In genomic region chr17:39450847-39451581, GRCh38 we compare ENCODE assay signal across 1 cellular context.
TF ChIP-seq lines count a peak whose summit lies in the region.

TSS of gene MED1 (minus strand) at chr17:39451263. CDS start at chr17:39451062, 201 bp downstream.

TF ChIP-seq in HepG2, 621 proteins besides CTCF, POLR2A, EP300 and RAD21 (continued from another document and continues in another):
- TF ChIP-seq ZHX1 (CRISPR knock-in tag; IDR thresholded peaks at IDR 0.05; ENCODE audit: low read depth): no peak
- TF ChIP-seq GATAD2A (CRISPR knock-in tag; IDR thresholded peaks at IDR 0.05): 0 out of 2 replicates have a peak, but pooled peaks have one; percentile 51
- TF ChIP-seq SATB2 (CRISPR knock-in tag; IDR thresholded peaks at IDR 0.05): 0 out of 2 replicates have a peak, but pooled peaks have one; percentile 64
- TF ChIP-seq YEATS4 (CRISPR knock-in tag; IDR thresholded peaks at IDR 0.05; ENCODE audit: borderline replicate concordance): peak; percentile 70; the same call in 1 of the 2 replicates
- peak; percentile 62; the same call in 1 of the 2 replicates for TF ChIP-seq FOXC1 (CRISPR knock-in tag; IDR thresholded peaks at IDR 0.05; ENCODE audit: borderline replicate concordance)
- peak; percentile 94 for TF ChIP-seq DR1 (CRISPR knock-in tag; IDR thresholded peaks at IDR 0.05)
- TF ChIP-seq BRCA1 (CRISPR knock-in tag; IDR thresholded peaks at IDR 0.05): no peak
- TF ChIP-seq, protein P1, sequence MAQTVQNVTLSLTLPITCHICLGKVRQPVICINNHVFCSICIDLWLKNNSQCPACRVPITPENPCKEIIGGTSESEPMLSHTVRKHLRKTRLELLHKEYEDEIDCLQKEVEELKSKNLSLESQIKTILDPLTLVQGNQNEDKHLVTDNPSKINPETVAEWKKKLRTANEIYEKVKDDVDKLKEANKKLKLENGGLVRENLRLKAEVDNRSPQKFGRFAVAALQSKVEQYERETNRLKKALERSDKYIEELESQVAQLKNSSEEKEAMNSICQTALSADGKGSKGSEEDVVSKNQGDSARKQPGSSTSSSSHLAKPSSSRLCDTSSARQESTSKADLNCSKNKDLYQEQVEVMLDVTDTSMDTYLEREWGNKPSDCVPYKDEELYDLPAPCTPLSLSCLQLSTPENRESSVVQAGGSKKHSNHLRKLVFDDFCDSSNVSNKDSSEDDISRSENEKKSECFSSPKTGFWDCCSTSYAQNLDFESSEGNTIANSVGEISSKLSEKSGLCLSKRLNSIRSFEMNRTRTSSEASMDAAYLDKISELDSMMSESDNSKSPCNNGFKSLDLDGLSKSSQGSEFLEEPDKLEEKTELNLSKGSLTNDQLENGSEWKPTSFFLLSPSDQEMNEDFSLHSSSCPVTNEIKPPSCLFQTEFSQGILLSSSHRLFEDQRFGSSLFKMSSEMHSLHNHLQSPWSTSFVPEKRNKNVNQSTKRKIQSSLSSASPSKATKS (CRISPR knock-in tag; IDR thresholded peaks at IDR 0.05): 0 out of 2 replicates have a peak, but pooled peaks have one; percentile 79
- peak; percentile 87 for TF ChIP-seq BRD4 (CRISPR knock-in tag; IDR thresholded peaks at IDR 0.05)
- TF ChIP-seq HNRNPLL (IDR thresholded peaks at IDR 0.05; ENCODE audit: low read depth, low read length, poor library complexity, severe bottlenecking): peak; percentile 39
- TF ChIP-seq, protein P2, sequence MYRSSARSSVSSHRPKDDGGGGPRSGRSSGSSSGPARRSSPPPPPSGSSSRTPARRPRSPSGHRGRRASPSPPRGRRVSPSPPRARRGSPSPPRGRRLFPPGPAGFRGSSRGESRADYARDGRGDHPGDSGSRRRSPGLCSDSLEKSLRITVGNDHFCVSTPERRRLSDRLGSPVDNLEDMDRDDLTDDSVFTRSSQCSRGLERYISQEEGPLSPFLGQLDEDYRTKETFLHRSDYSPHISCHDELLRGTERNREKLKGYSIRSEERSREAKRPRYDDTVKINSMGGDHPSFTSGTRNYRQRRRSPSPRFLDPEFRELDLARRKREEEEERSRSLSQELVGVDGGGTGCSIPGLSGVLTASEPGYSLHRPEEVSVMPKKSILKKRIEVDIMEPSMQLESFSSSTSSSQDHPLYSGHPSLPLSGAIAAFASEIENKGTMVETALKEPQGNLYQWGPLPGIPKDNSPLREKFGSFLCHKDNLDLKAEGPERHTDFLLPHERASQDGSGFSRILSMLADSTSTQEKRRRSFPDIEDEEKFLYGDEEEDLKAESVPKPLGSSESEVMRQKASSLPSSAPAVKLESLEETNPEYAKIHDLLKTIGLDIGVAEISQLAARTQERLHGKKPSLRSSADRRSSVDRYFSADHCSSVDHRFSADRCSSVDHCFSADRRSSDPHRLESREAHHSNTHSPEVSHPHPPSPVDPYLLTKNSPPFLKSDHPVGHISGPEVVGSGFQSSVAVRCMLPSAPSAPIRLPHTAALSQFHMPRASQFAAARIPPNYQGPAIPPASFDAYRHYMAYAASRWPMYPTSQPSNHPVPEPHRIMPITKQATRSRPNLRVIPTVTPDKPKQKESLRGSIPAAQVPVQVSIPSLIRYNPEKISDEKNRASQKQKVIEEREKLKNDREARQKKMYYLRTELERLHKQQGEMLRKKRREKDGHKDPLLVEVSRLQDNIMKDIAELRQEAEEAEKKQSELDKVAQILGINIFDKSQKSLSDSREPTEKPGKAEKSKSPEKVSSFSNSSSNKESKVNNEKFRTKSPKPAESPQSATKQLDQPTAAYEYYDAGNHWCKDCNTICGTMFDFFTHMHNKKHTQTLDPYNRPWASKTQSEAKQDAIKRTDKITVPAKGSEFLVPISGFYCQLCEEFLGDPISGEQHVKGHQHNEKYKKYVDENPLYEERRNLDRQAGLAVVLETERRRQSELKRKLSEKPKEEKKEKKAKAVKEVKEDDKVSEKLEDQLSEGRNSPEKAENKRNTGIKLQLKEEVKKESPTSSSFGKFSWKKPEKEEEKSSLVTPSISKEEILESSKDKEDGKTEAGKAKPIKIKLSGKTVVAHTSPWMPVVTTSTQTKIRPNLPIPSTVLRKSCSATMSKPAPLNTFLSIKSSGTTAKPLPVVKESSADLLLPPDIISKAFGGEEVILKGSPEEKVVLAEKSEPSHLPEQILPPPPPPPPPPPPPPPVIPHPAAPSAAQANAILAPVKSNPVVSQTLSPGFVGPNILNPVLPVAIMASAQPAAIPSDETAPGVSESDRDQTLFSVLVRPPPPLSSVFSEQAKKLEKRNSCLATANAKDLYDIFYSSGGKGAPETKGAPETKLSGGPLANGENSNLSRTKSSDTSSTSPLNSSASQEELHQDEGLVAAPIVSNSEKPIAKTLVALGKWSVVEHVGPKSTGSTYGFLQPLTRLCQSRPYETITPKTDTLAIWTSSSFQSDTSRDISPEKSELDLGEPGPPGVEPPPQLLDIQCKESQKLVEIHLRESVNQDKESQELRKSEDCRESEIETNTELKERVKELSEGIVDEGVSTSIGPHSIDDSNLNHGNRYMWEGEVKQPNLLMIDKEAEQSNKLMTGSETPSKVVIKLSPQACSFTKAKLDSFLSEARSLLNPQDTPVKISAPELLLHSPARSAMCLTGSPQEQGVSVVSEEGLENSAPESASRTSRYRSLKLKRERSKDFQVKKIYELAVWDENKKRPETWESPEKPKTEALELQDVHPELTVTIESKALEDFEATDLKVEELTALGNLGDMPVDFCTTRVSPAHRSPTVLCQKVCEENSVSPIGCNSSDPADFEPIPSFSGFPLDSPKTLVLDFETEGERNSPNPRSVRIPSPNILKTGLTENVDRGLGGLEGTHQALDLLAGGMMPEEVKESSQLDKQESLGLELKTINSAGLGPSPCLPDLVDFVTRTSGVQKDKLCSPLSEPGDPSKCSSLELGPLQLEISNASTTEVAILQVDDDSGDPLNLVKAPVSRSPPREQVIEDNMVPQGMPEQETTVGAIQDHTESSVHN (CRISPR knock-in tag; IDR thresholded peaks at IDR 0.05): 0 out of 2 replicates have a peak, but pooled peaks have one; percentile 61
- peak; percentile 57; the same call in 1 of the 2 replicates for TF ChIP-seq TGIF2 (CRISPR knock-in tag; IDR thresholded peaks at IDR 0.05)
- peak; percentile 90 for TF ChIP-seq ASH2L (IDR thresholded peaks at IDR 0.05; ENCODE audit: insufficient read length, low read depth, low read length)
- TF ChIP-seq GTF3A (CRISPR knock-in tag; conservative IDR thresholded peaks at IDR 0.05): 0 out of 2 replicates have a peak, but pooled peaks have one; percentile 18
- TF ChIP-seq TCF7 (IDR thresholded peaks at IDR 0.05; ENCODE audit: low read depth): peak; percentile 90
- no peak for TF ChIP-seq MZF1 (CRISPR knock-in tag; IDR thresholded peaks at IDR 0.05; ENCODE audit: borderline replicate concordance)
- TF ChIP-seq GATAD1 (CRISPR knock-in tag; IDR thresholded peaks at IDR 0.05): peak; percentile 97
- peak; percentile 55; the same call in 1 of the 2 replicates for TF ChIP-seq REPIN1 (CRISPR knock-in tag; IDR thresholded peaks at IDR 0.05; ENCODE audit: borderline replicate concordance, low read depth)
- peak; percentile 97 for TF ChIP-seq ZNF737 (CRISPR knock-in tag; IDR thresholded peaks at IDR 0.05; ENCODE audit: borderline replicate concordance)
- peak; percentile 80; the same call in 1 of the 2 replicates for TF ChIP-seq ZNF558 (CRISPR knock-in tag; IDR thresholded peaks at IDR 0.05; ENCODE audit: borderline replicate concordance)
- TF ChIP-seq, protein P3, sequence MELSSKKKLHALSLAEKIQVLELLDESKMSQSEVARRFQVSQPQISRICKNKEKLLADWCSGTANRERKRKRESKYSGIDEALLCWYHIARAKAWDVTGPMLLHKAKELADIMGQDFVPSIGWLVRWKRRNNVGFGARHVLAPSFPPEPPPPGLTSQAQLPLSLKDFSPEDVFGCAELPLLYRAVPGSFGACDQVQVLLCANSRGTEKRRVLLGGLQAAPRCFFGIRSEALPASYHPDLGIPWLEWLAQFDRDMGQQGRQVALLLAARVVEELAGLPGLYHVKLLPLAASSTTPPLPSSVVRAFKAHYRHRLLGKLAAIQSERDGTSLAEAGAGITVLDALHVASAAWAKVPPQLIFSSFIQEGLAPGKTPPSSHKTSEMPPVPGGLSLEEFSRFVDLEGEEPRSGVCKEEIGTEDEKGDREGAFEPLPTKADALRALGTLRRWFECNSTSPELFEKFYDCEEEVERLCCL (CRISPR knock-in tag; IDR thresholded peaks at IDR 0.05; ENCODE audit: borderline replicate concordance): no peak
- peak; percentile 90 for TF ChIP-seq THAP11 (CRISPR knock-in tag; IDR thresholded peaks at IDR 0.05)
- TF ChIP-seq ZNF761 (CRISPR knock-in tag; conservative IDR thresholded peaks at IDR 0.05): 0 out of 2 replicates have a peak, but pooled peaks have one; percentile 41
- no peak for TF ChIP-seq ZNF230 (CRISPR knock-in tag; IDR thresholded peaks at IDR 0.05)
- TF ChIP-seq ZZZ3 (CRISPR knock-in tag; IDR thresholded peaks at IDR 0.05; ENCODE audit: borderline replicate concordance): peak; percentile 69; the same call in 1 of the 2 replicates
- TF ChIP-seq ZNF670 (CRISPR knock-in tag; IDR thresholded peaks at IDR 0.05; ENCODE audit: borderline replicate concordance): peak; percentile 57; the same call in 1 of the 2 replicates
- TF ChIP-seq, protein P4, sequence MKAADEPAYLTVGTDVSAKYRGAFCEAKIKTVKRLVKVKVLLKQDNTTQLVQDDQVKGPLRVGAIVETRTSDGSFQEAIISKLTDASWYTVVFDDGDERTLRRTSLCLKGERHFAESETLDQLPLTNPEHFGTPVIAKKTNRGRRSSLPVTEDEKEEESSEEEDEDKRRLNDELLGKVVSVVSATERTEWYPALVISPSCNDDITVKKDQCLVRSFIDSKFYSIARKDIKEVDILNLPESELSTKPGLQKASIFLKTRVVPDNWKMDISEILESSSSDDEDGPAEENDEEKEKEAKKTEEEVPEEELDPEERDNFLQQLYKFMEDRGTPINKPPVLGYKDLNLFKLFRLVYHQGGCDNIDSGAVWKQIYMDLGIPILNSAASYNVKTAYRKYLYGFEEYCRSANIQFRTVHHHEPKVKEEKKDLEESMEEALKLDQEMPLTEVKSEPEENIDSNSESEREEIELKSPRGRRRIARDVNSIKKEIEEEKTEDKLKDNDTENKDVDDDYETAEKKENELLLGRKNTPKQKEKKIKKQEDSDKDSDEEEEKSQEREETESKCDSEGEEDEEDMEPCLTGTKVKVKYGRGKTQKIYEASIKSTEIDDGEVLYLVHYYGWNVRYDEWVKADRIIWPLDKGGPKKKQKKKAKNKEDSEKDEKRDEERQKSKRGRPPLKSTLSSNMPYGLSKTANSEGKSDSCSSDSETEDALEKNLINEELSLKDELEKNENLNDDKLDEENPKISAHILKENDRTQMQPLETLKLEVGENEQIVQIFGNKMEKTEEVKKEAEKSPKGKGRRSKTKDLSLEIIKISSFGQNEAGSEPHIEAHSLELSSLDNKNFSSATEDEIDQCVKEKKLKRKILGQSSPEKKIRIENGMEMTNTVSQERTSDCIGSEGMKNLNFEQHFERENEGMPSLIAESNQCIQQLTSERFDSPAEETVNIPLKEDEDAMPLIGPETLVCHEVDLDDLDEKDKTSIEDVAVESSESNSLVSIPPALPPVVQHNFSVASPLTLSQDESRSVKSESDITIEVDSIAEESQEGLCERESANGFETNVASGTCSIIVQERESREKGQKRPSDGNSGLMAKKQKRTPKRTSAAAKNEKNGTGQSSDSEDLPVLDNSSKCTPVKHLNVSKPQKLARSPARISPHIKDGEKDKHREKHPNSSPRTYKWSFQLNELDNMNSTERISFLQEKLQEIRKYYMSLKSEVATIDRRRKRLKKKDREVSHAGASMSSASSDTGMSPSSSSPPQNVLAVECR (CRISPR knock-in tag; IDR thresholded peaks at IDR 0.05; ENCODE audit: borderline replicate concordance): peak; percentile 84
- no peak for TF ChIP-seq U2AF2 (IDR thresholded peaks at IDR 0.05; ENCODE audit: low read depth, low read length)
- no peak for TF ChIP-seq ZBTB46 (CRISPR knock-in tag; IDR thresholded peaks at IDR 0.05; ENCODE audit: borderline replicate concordance)
- no peak for TF ChIP-seq GPBP1L1 (CRISPR knock-in tag; IDR thresholded peaks at IDR 0.05)
- TF ChIP-seq U2AF1 (optimal IDR thresholded peaks at IDR 0.05; ENCODE audit: low read depth, low read length): peak; percentile 27
- TF ChIP-seq SNAI1 (CRISPR knock-in tag; IDR thresholded peaks at IDR 0.05; ENCODE audit: borderline replicate concordance): peak; percentile 75; the same call in 1 of the 2 replicates
- TF ChIP-seq MIXL1 (CRISPR knock-in tag; IDR thresholded peaks at IDR 0.05): no peak; the same call in 1 of the 2 replicates
- no peak for TF ChIP-seq ZNF180 (CRISPR knock-in tag; IDR thresholded peaks at IDR 0.05; ENCODE audit: borderline replicate concordance, low read depth)
- TF ChIP-seq KLF16 (CRISPR knock-in tag; IDR thresholded peaks at IDR 0.05): peak in 1 of 2 experiments; percentile 85; a peak in 2 of 4 replicates
- TF ChIP-seq ZNF780A (CRISPR knock-in tag; IDR thresholded peaks at IDR 0.05): no peak
- 0 out of 2 replicates have a peak, but pooled peaks have one; percentile 68 for TF ChIP-seq KDM3A (CRISPR knock-in tag; IDR thresholded peaks at IDR 0.05; ENCODE audit: low read depth)
